8 cellular contexts compared by ENCODE assay signal in the genomic region with DNA sequence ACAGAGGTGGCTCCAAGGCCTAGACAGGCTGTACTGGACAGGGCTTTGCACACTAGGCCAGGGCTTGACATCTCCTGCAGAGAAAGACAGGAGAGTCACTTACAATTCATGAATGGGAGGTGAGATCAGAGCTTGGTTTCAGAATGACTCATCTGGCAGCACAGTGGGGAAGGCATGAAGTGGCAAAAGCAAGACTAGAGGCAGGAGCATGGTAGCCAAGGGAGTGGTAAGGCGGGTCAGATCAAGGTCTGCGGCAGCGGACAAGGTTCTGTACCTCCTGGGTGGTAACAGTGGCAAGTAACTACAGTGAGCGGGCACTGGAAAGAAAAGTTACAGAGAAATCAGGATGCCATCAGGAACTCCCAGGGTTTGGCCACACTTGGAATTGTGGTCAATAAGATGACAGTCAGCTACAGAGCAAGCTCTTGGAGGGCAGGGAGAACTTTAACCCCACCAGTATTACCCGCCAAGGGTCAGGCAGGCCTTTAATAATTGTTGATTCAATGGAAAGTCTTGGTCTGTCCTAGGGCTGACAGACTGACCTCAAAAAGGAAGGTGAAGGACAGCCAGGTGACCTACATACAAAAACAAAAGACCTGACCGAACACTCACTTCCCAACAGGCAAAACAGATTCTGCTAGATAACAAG. TPM values are rescaled to one million over a fixed set of nuclear protein-coding genes. Genes with fewer than 3 reads are reported as not detected.
DNase-seq lines count a peak whose midpoint lies in the region; ATAC-seq and TF ChIP-seq lines count a peak whose summit lies in the region.

No MANE protein-coding gene starts in this region.

- H2AFZ ChIP-seq in ACC112 (ENCODE audit: low read length, unreplicated experiment) = no peak overlapping the region

- POLR2A ChIA-PET in activated CD4-positive, alpha-beta memory T cell treated with anti-CD3 and anti-CD28 coated beads, Interleukin-2, amount 10 ng/mL, durations not matched to agents 7 days and 5 days (lab: Charles Lee) = no interaction called here

- peaks cover 38% of the 10 kb centered on the region for H3K4me1 ChIP-seq in ACC112 (ENCODE audit: control insufficient read depth, insufficient read depth, low read length, unreplicated experiment)
- peaks cover 28% of the 10 kb centered on the region for H3K4me1 ChIP-seq in upper lobe of right lung
- peaks cover 0 to 4% of the 10 kb centered on the region in 2 donors for H3K4me1 ChIP-seq in aorta (ENCODE audit: control insufficient read depth in 1 of 2, insufficient read depth in 2 of 2, low read length in 2 of 2)

- H3K4me3 ChIP-seq in ACC112 (ENCODE audit: low read depth, low read length) (no peak overlapping the region), upper lobe of right lung (no peak overlapping the region), aorta (ENCODE audit: low read length in 2 of 2) (no peak overlapping the region)

- CTCF ChIA-PET in activated CD4-positive, alpha-beta memory T cell treated with anti-CD3 and anti-CD28 coated beads, Interleukin-2, amount 10 ng/mL, durations not matched to agents 7 days and 5 days (lab: Charles Lee) = interaction anchor here (0.5 to 1.0 kb wide), 3 partner anchors 9 to 253 kb away, joined by 4 to 5 read pairs (median 5); no protein-coding TSS in a partner anchor

- peak; percentile 61 for DNase-seq in activated CD4-positive, alpha-beta memory T cell treated with anti-CD3 and anti-CD28 coated beads, Interleukin-2, amount 10 ng/mL, durations not matched to agents 7 days and 5 days
- DNase-seq in left ventricle myocardium superior (no peak), upper lobe of right lung (no peak), aorta (no peak)

- H3K27ac ChIP-seq in ACC112 (ENCODE audit: low read depth, low read length) = peak overlapping the region; percentile 70
- no peak overlapping the region for H3K27ac ChIP-seq in upper lobe of right lung
- no peak overlapping the region for H3K27ac ChIP-seq in aorta (ENCODE audit: low read depth in 1 of 2, low read length in 2 of 2)

- H3K4me1 Mint-ChIP-seq in activated CD4-positive, alpha-beta memory T cell treated with anti-CD3 and anti-CD28 coated beads, Interleukin-2, amount 10 ng/mL, durations not matched to agents 7 days and 5 days = peaks cover 38% of the 10 kb centered on the region

- peaks cover 52% of the 10 kb centered on the region for H3K36me3 Mint-ChIP-seq in activated CD4-positive, alpha-beta memory T cell treated with anti-CD3 and anti-CD28 coated beads, Interleukin-2, amount 10 ng/mL, durations not matched to agents 7 days and 5 days (ENCODE audit: low read depth)

- WGBS in aorta, 2 donors = 94 to 95% methylated on average over 6 of the region's 6 CpGs

- H3K4me3 Mint-ChIP-seq in activated CD4-positive, alpha-beta memory T cell treated with anti-CD3 and anti-CD28 coated beads, Interleukin-2, amount 10 ng/mL, durations not matched to agents 7 days and 5 days = no peak overlapping the region

- intact Hi-C loops in left ventricle myocardium superior (cut with micrococcal nuclease) (no loop called here), upper lobe of right lung (cut with DNase I) (no loop called here), aorta (cut with DNase I) (no loop called here)

- H3K9me3 Mint-ChIP-seq in activated CD4-positive, alpha-beta memory T cell treated with anti-CD3 and anti-CD28 coated beads, Interleukin-2, amount 10 ng/mL, durations not matched to agents 7 days and 5 days = no peaks in the 10 kb centered on the region

- H3K9me3 ChIP-seq in upper lobe of right lung (no peaks in the 10 kb centered on the region), aorta (ENCODE audit: control insufficient read depth, low read length) (no peaks in the 10 kb centered on the region)

- H3K27me3 Mint-ChIP-seq in activated CD4-positive, alpha-beta memory T cell treated with anti-CD3 and anti-CD28 coated beads, Interleukin-2, amount 10 ng/mL, durations not matched to agents 7 days and 5 days = no peaks in the 10 kb centered on the region

- peak overlapping the region; percentile 1 for H3K27ac Mint-ChIP-seq in activated CD4-positive, alpha-beta memory T cell treated with anti-CD3 and anti-CD28 coated beads, Interleukin-2, amount 10 ng/mL, durations not matched to agents 7 days and 5 days

- H3K27me3 ChIP-seq in ACC112 (ENCODE audit: insufficient read depth, low read length) (no peaks in the 10 kb centered on the region), upper lobe of right lung (no peaks in the 10 kb centered on the region), aorta (ENCODE audit: control insufficient read depth in 1 of 2, insufficient read depth in 2 of 2, low read length in 1 of 2) (no peaks in the 10 kb centered on the region)

- no peak for TF ChIP-seq CTCF in upper lobe of right lung (IDR thresholded peaks at IDR 0.05)

- H3K36me3 ChIP-seq in ACC112 (ENCODE audit: insufficient read depth, low read length) (peaks cover 48% of the 10 kb centered on the region), upper lobe of right lung (peaks cover 53% of the 10 kb centered on the region), aorta (ENCODE audit: control insufficient read depth in 1 of 2, insufficient read depth in 2 of 2, low read length in 1 of 2) (peaks cover 5 to 14% of the 10 kb centered on the region in 2 donors)

- H3K79me2 ChIP-seq in ACC112 (ENCODE audit: control insufficient read depth, insufficient read depth, low read length, unreplicated experiment) = peaks cover 84% of the 10 kb centered on the region

- ATAC-seq in GM18909 (IDR thresholded peaks at IDR 0.05; ENCODE audit: poor library complexity, unreplicated experiment) (peak; percentile 90), HG03139 (IDR thresholded peaks at IDR 0.05; ENCODE audit: unreplicated experiment) (peak; percentile 86), left ventricle myocardium superior (peak; percentile 63), upper lobe of right lung (peak; percentile 63), aorta (ENCODE audit: low FRiP score) (no peak), GM19023 (IDR thresholded peaks at IDR 0.05; ENCODE audit: unreplicated experiment) (no peak)

RNA-seq across cellular contexts. Expression of a gene that starts 5.7 kb away (rescaled TPM):
- total RNA-seq in activated CD4-positive, alpha-beta memory T cell treated with anti-CD3 and anti-CD28 coated beads, Interleukin-2, amount 10 ng/mL, durations not matched to agents 7 days and 5 days = 10 to 100 TPM; 48.4 to 48.8 TPM
- total RNA-seq in left ventricle myocardium superior (65.6 TPM), upper lobe of right lung (104 TPM), aorta (100 to 1,000 TPM; 122 to 165 TPM)
- 10 to 100 TPM; 50.1 to 53.3 TPM for polyA plus RNA-seq in aorta

RNA-seq across cellular contexts. Expression of a gene that starts 31.1 kb away (rescaled TPM):
- 10 to 100 TPM; 59.3 to 62.0 TPM for total RNA-seq in activated CD4-positive, alpha-beta memory T cell treated with anti-CD3 and anti-CD28 coated beads, Interleukin-2, amount 10 ng/mL, durations not matched to agents 7 days and 5 days
- total RNA-seq in left ventricle myocardium superior (8.5 TPM), upper lobe of right lung (45.5 TPM), aorta (10 to 100 TPM; 29.7 to 53.2 TPM)
- polyA plus RNA-seq in aorta = 10 to 100 TPM; 12.0 to 24.3 TPM

Comparison
In these comparisons a context has a peak if more than half of its experiments do, and no peak if none do; other contexts are left out.
1. ATAC-seq: peak in GM18909 (single experiment), HG03139 (single experiment), left ventricle myocardium superior (single experiment) and upper lobe of right lung (single experiment); none in aorta (single experiment) and GM19023 (single experiment).